Comparison of ENCODE assay signal across 8 cellular contexts in the genomic region with DNA sequence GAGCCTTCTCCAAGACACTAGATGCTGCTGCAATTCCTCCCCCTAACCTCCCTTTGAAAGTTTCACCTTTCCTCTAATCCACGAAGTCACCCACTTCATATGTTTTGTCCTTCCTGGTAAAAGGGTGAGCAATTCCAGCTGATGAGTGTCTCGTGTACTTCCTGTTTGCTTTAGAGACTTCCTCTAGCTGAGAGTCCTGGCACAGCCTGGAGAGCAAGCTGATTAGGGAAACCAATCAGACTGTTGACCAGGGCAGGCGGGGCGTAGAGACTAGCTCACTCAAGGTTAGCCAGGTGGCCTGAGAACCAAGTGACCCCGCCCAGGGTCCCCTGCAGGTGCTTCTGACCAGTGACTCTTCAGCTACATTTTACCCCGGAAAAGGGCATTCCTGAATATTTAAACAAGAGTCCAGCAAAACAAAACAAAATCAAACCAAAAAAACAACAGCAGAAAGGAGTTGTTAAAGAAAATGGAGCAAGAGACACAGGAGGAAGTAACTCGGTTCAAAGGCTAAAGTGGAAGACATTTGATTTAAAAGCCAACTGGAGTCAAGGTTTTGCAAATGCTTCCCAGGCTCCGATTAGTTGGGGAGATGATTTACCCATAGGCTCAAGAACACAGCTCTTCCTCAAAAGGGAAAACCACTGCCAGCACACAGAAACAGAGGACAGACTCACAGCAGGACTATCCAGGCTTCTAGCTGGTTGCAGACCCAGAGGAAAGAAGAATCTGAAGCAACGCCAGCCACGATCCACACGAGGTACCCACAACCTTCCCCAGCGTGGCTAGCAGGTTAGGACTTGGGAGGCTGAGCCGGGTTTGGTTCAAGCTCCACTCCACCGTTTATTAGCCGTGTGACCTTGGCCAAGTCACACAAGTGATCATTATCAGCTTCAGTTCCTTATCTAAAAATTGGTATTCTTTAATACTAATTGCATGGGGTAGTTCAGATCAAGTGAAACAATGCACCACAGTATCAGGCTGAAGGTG. TPM values are rescaled to one million over a fixed set of nuclear protein-coding genes. Genes with fewer than 3 reads are reported as not detected.
DNase-seq lines count a peak whose midpoint lies in the region; ATAC-seq lines count a peak whose summit lies in the region.

No MANE protein-coding gene starts in this region.

- DNase-seq in CD1c-positive myeloid dendritic cell (ENCODE audit: extremely low spot score) (peak; percentile 88), M059J (ENCODE audit: low read depth) (peak; percentile 76), right cardiac atrium (peak; percentile 63 to 85 (median 83)), 8988T (no peak)
- no peak for DNase-seq in stimulated activated effector memory CD8-positive, alpha-beta T cell treated with anti-CD3 and anti-CD28 coated beads, Interleukin-12 subunit alpha, Interleukin-12 subunit beta, amount 100 ng/mL, for 72 hours (ENCODE audit: low spot score in 2 of 2)

- H3K27ac ChIP-seq in right cardiac atrium (ENCODE audit: low read length): peak overlapping the region; percentile 87

- H3K36me3 Mint-ChIP-seq in activated T-helper 17 cell treated with anti-CD3 and anti-CD28 coated beads, Interleukin-2, amount 50 U/mL, for 72 hours (ENCODE audit: low read depth): peaks cover 66% of the 10 kb centered on the region
- peaks cover 53% of the 10 kb centered on the region for H3K36me3 Mint-ChIP-seq in stimulated activated effector memory CD8-positive, alpha-beta T cell treated with anti-CD3 and anti-CD28 coated beads, Interleukin-12 subunit alpha, Interleukin-12 subunit beta, amount 100 ng/mL, for 72 hours

- peak overlapping the region; percentile 71 for H3K27ac Mint-ChIP-seq in activated T-helper 17 cell treated with anti-CD3 and anti-CD28 coated beads, Interleukin-2, amount 50 U/mL, for 72 hours
- H3K27ac Mint-ChIP-seq in stimulated activated effector memory CD8-positive, alpha-beta T cell treated with anti-CD3 and anti-CD28 coated beads, Interleukin-12 subunit alpha, Interleukin-12 subunit beta, amount 100 ng/mL, for 72 hours: peak overlapping the region; percentile 90

- no peaks in the 10 kb centered on the region for H3K9me3 ChIP-seq in right cardiac atrium (ENCODE audit: control insufficient read depth, low read length)

- intact Hi-C loops in right cardiac atrium (cut with DNase I): no loop called here

- no peak for ATAC-seq in activated T-helper 17 cell treated with anti-CD3 and anti-CD28 coated beads, Interleukin-2, amount 50 U/mL, for 72 hours (replicated peaks)
- ATAC-seq in right cardiac atrium (peak; percentile 87 to 88), HG02884 (IDR thresholded peaks at IDR 0.05; ENCODE audit: unreplicated experiment) (no peak), HG02852 (IDR thresholded peaks at IDR 0.05; ENCODE audit: unreplicated experiment) (no peak)
- ATAC-seq in stimulated activated effector memory CD8-positive, alpha-beta T cell treated with anti-CD3 and anti-CD28 coated beads, Interleukin-12 subunit alpha, Interleukin-12 subunit beta, amount 100 ng/mL, for 72 hours: no peak

- no peaks in the 10 kb centered on the region for H3K27me3 Mint-ChIP-seq in activated T-helper 17 cell treated with anti-CD3 and anti-CD28 coated beads, Interleukin-2, amount 50 U/mL, for 72 hours

- H3K4me3 Mint-ChIP-seq in activated T-helper 17 cell treated with anti-CD3 and anti-CD28 coated beads, Interleukin-2, amount 50 U/mL, for 72 hours: peak overlapping the region; percentile 35
- no peak overlapping the region for H3K4me3 Mint-ChIP-seq in stimulated activated effector memory CD8-positive, alpha-beta T cell treated with anti-CD3 and anti-CD28 coated beads, Interleukin-12 subunit alpha, Interleukin-12 subunit beta, amount 100 ng/mL, for 72 hours

- no peaks in the 10 kb centered on the region for H3K27me3 ChIP-seq in right cardiac atrium (ENCODE audit: control insufficient read depth, insufficient read depth)

- H3K4me1 ChIP-seq in right cardiac atrium (ENCODE audit: control insufficient read depth, insufficient read depth, low read length): peaks cover 34% of the 10 kb centered on the region

- no peak overlapping the region for H3K4me3 ChIP-seq in right cardiac atrium (ENCODE audit: low read length)

- 49% methylated on average over 15 of the region's 15 CpGs for WGBS in right cardiac atrium

- H3K9me3 Mint-ChIP-seq in activated T-helper 17 cell treated with anti-CD3 and anti-CD28 coated beads, Interleukin-2, amount 50 U/mL, for 72 hours: no peaks in the 10 kb centered on the region
- no peaks in the 10 kb centered on the region for H3K9me3 Mint-ChIP-seq in stimulated activated effector memory CD8-positive, alpha-beta T cell treated with anti-CD3 and anti-CD28 coated beads, Interleukin-12 subunit alpha, Interleukin-12 subunit beta, amount 100 ng/mL, for 72 hours

- H3K4me1 Mint-ChIP-seq in activated T-helper 17 cell treated with anti-CD3 and anti-CD28 coated beads, Interleukin-2, amount 50 U/mL, for 72 hours: peaks cover 29% of the 10 kb centered on the region
- H3K4me1 Mint-ChIP-seq in stimulated activated effector memory CD8-positive, alpha-beta T cell treated with anti-CD3 and anti-CD28 coated beads, Interleukin-12 subunit alpha, Interleukin-12 subunit beta, amount 100 ng/mL, for 72 hours: peaks cover 64% of the 10 kb centered on the region

RNA-seq across cellular contexts. Expression of gene HSPB9, which starts 13.4 kb away (rescaled TPM):
- total RNA-seq in M059J (2014; rRNA removed; shearing (Covaris generic)): not detected in 2 replicates
- under 1 TPM in 1 of 2 donors, not detected in 1; 0.13 TPM for total RNA-seq in activated T-helper 17 cell treated with anti-CD3 and anti-CD28 coated beads, Interleukin-2, amount 50 U/mL, for 72 hours
- under 1 TPM in 3 of 4 donors, not detected in 1; 0.20 to 0.21 (median 0.20) TPM for total RNA-seq in right cardiac atrium
- polyA plus RNA-seq in right cardiac atrium: 0.18 TPM

RNA-seq across cellular contexts. Expression of gene KAT2A, which starts 14.8 kb away (rescaled TPM):
- total RNA-seq in M059J (2014; rRNA removed; shearing (Covaris generic)): 5.7 and 8.6 TPM in 2 replicates
- total RNA-seq in activated T-helper 17 cell treated with anti-CD3 and anti-CD28 coated beads, Interleukin-2, amount 50 U/mL, for 72 hours: 10 to 100 TPM; 32.8 to 44.2 TPM
- 10 to 100 TPM; 15.8 to 32.4 (median 23.3) TPM for total RNA-seq in right cardiac atrium
- polyA plus RNA-seq in right cardiac atrium: 30.1 TPM

RNA-seq across cellular contexts. Expression of gene RAB5C, which starts 18.8 kb away (rescaled TPM):
- 135 and 138 TPM in 2 replicates for total RNA-seq in M059J (2014; rRNA removed; shearing (Covaris generic))
- total RNA-seq in activated T-helper 17 cell treated with anti-CD3 and anti-CD28 coated beads, Interleukin-2, amount 50 U/mL, for 72 hours: 10 to 100 TPM; 30.4 to 77.7 TPM
- 10 to 100 TPM; 39.9 to 58.1 (median 53.8) TPM for total RNA-seq in right cardiac atrium
- polyA plus RNA-seq in right cardiac atrium: 55.0 TPM

RNA-seq across cellular contexts. Expression of gene DHX58, which starts 23.4 kb away (rescaled TPM):
- 22.3 TPM in 2 replicates for total RNA-seq in M059J (2014; rRNA removed; shearing (Covaris generic))
- total RNA-seq in activated T-helper 17 cell treated with anti-CD3 and anti-CD28 coated beads, Interleukin-2, amount 50 U/mL, for 72 hours: 10 to 100 TPM; 12.0 to 19.1 TPM
- total RNA-seq in right cardiac atrium: 1 to 10 TPM; 5.4 to 8.0 (median 6.1) TPM
- polyA plus RNA-seq in right cardiac atrium: 7.2 TPM

RNA-seq across cellular contexts. Expression of gene ZNF385C, which starts 37.7 kb away (rescaled TPM):
- total RNA-seq in M059J (2014; rRNA removed; shearing (Covaris generic)): 0.81 TPM in 1 of 2 replicates, not detected in the other
- under 1 TPM; 0.15 to 0.48 TPM for total RNA-seq in activated T-helper 17 cell treated with anti-CD3 and anti-CD28 coated beads, Interleukin-2, amount 50 U/mL, for 72 hours
- under 1 TPM in 3 of 4 donors, not detected in 1; 0.29 to 0.42 (median 0.31) TPM for total RNA-seq in right cardiac atrium
- 0.32 TPM for polyA plus RNA-seq in right cardiac atrium

Comparison
In these comparisons a context has a peak if more than half of its experiments do, and no peak if none do; other contexts are left out.
1. DNase-seq: peak in CD1c-positive myeloid dendritic cell (single experiment), M059J (single experiment) and right cardiac atrium (3 of 3); none in stimulated activated effector memory CD8-positive, alpha-beta T cell treated with anti-CD3 and anti-CD28 coated beads, Interleukin-12 subunit alpha, Interleukin-12 subunit beta, amount 100 ng/mL, for 72 hours (0 of 2) and 8988T (single experiment).
2. ATAC-seq: peak in right cardiac atrium (2 of 2); none in activated T-helper 17 cell treated with anti-CD3 and anti-CD28 coated beads, Interleukin-2, amount 50 U/mL, for 72 hours (single experiment), stimulated activated effector memory CD8-positive, alpha-beta T cell treated with anti-CD3 and anti-CD28 coated beads, Interleukin-12 subunit alpha, Interleukin-12 subunit beta, amount 100 ng/mL, for 72 hours (single experiment), HG02884 (single experiment) and HG02852 (single experiment).